1 cellular context compared by ENCODE assay signal in genomic region chr1:114757455-114758250, GRCh38.
TF ChIP-seq lines count a peak whose summit lies in the region.

TSS of gene CSDE1 (minus strand) at chr1:114757984. CDS start at chr1:114739890, 18,094 bp downstream.

TF ChIP-seq in HepG2, 621 proteins besides CTCF, POLR2A, EP300 and RAD21 (continued from another document and continues in another):
- TF ChIP-seq, protein P1, sequence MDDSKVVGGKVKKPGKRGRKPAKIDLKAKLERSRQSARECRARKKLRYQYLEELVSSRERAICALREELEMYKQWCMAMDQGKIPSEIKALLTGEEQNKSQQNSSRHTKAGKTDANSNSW (CRISPR knock-in tag; IDR thresholded peaks at IDR 0.05; ENCODE audit: borderline replicate concordance) = peak; percentile 84; the same call in 1 of the 2 replicates
- TF ChIP-seq, protein P2, sequence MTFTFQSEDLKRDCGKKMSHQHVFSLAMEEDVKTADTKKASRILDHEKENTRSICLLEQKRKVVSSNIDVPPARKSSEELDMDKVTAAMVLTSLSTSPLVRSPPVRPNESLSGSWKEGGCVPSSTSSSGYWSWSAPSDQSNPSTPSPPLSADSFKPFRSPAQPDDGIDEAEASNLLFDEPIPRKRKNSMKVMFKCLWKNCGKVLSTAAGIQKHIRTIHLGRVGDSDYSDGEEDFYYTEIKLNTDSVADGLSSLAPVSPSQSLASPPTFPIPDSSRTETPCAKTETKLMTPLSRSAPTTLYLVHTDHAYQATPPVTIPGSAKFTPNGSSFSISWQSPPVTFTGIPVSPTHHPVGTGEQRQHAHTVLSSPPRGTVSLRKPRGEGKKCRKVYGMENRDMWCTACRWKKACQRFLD (CRISPR knock-in tag; IDR thresholded peaks at IDR 0.05; ENCODE audit: borderline replicate concordance) = no peak
- TF ChIP-seq, protein P3, sequence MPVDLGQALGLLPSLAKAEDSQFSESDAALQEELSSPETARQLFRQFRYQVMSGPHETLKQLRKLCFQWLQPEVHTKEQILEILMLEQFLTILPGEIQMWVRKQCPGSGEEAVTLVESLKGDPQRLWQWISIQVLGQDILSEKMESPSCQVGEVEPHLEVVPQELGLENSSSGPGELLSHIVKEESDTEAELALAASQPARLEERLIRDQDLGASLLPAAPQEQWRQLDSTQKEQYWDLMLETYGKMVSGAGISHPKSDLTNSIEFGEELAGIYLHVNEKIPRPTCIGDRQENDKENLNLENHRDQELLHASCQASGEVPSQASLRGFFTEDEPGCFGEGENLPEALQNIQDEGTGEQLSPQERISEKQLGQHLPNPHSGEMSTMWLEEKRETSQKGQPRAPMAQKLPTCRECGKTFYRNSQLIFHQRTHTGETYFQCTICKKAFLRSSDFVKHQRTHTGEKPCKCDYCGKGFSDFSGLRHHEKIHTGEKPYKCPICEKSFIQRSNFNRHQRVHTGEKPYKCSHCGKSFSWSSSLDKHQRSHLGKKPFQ (CRISPR knock-in tag; IDR thresholded peaks at IDR 0.05; ENCODE audit: insufficient replicate concordance) = no peak
- peak; percentile 85; the same call in 1 of the 2 replicates for TF ChIP-seq ZNF274 (CRISPR knock-in tag; IDR thresholded peaks at IDR 0.05)
- TF ChIP-seq, protein P4, sequence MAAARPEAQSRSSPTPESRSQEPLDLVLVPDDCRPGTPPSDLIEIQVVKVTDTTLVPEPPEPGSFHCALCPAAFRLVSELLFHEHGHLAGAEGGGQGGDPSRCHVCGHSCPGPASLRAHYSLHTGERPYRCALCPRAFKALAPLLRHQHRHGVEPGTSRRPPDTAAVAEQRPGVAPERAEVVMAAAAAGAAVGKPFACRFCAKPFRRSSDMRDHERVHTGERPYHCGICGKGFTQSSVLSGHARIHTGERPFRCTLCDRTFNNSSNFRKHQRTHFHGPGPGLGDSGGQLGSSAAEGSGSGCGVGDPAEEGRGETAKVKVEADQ (CRISPR knock-in tag; IDR thresholded peaks at IDR 0.05; ENCODE audit: borderline replicate concordance) = peak; percentile 33; the same call in 1 of the 2 replicates
- TF ChIP-seq NR1H2 (CRISPR knock-in tag; IDR thresholded peaks at IDR 0.05; ENCODE audit: borderline replicate concordance, low read depth) = no peak
- peak; percentile 17; the same call in 1 of the 2 replicates for TF ChIP-seq ARID5B (CRISPR knock-in tag; IDR thresholded peaks at IDR 0.05)
- no peak for TF ChIP-seq STAT5B (CRISPR knock-in tag; IDR thresholded peaks at IDR 0.05)
- TF ChIP-seq, protein P5, sequence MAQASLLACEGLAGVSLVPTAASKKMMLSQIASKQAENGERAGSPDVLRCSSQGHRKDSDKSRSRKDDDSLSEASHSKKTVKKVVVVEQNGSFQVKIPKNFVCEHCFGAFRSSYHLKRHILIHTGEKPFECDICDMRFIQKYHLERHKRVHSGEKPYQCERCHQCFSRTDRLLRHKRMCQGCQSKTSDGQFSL (CRISPR knock-in tag; IDR thresholded peaks at IDR 0.05) = peak; percentile 54
- peak; percentile 42; the same call in 1 of the 2 replicates for TF ChIP-seq GTF2F1 (IDR thresholded peaks at IDR 0.05; ENCODE audit: low read length)
- no peak for TF ChIP-seq ZBTB42 (CRISPR knock-in tag; IDR thresholded peaks at IDR 0.05)
- TF ChIP-seq ATAD3A (CRISPR knock-in tag; IDR thresholded peaks at IDR 0.05) = no peak
- TF ChIP-seq NR2F2 (IDR thresholded peaks at IDR 0.05; ENCODE audit: borderline replicate concordance, low read depth) = no peak
- TF ChIP-seq ZNF761 (CRISPR knock-in tag; conservative IDR thresholded peaks at IDR 0.05) = no peak
- no peak for TF ChIP-seq NAIF1 (CRISPR knock-in tag; IDR thresholded peaks at IDR 0.05; ENCODE audit: borderline replicate concordance)
- no peak for TF ChIP-seq HMGA1 (CRISPR knock-in tag; conservative IDR thresholded peaks at IDR 0.05)
- no peak; the same call in 1 of the 2 replicates for TF ChIP-seq KLF13 (CRISPR knock-in tag; IDR thresholded peaks at IDR 0.05)
- no peak for TF ChIP-seq PREB (CRISPR knock-in tag; IDR thresholded peaks at IDR 0.05)
- TF ChIP-seq, protein P6, sequence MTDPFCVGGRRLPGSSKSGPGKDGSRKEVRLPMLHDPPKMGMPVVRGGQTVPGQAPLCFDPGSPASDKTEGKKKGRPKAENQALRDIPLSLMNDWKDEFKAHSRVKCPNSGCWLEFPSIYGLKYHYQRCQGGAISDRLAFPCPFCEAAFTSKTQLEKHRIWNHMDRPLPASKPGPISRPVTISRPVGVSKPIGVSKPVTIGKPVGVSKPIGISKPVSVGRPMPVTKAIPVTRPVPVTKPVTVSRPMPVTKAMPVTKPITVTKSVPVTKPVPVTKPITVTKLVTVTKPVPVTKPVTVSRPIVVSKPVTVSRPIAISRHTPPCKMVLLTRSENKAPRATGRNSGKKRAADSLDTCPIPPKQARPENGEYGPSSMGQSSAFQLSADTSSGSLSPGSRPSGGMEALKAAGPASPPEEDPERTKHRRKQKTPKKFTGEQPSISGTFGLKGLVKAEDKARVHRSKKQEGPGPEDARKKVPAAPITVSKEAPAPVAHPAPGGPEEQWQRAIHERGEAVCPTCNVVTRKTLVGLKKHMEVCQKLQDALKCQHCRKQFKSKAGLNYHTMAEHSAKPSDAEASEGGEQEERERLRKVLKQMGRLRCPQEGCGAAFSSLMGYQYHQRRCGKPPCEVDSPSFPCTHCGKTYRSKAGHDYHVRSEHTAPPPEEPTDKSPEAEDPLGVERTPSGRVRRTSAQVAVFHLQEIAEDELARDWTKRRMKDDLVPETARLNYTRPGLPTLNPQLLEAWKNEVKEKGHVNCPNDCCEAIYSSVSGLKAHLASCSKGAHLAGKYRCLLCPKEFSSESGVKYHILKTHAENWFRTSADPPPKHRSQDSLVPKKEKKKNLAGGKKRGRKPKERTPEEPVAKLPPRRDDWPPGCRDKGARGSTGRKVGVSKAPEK (CRISPR knock-in tag; IDR thresholded peaks at IDR 0.05; ENCODE audit: borderline replicate concordance) = no peak
- no peak for TF ChIP-seq NFE2 (CRISPR knock-in tag; IDR thresholded peaks at IDR 0.05)
- TF ChIP-seq HOXD1 (CRISPR knock-in tag; IDR thresholded peaks at IDR 0.05) = no peak
- TF ChIP-seq, protein P7, sequence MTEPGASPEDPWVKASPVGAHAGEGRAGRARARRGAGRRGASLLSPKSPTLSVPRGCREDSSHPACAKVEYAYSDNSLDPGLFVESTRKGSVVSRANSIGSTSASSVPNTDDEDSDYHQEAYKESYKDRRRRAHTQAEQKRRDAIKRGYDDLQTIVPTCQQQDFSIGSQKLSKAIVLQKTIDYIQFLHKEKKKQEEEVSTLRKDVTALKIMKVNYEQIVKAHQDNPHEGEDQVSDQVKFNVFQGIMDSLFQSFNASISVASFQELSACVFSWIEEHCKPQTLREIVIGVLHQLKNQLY (CRISPR knock-in tag; IDR thresholded peaks at IDR 0.05) = no peak
- TF ChIP-seq ZNF839 (CRISPR knock-in tag; IDR thresholded peaks at IDR 0.05; ENCODE audit: borderline replicate concordance) = 0 out of 2 replicates have a peak, but pooled peaks have one; percentile 27
- TF ChIP-seq SALL2 (CRISPR knock-in tag; IDR thresholded peaks at IDR 0.05) = peak; percentile 33; the same call in 1 of the 2 replicates
- peak; percentile 71; the same call in 1 of the 2 replicates for TF ChIP-seq ZNF746 (CRISPR knock-in tag; IDR thresholded peaks at IDR 0.05)
- peak; percentile 85; the same call in 1 of the 2 replicates for TF ChIP-seq KDM5A (IDR thresholded peaks at IDR 0.05; ENCODE audit: borderline replicate concordance, low read length)
- TF ChIP-seq ZNF644 (CRISPR knock-in tag; IDR thresholded peaks at IDR 0.05; ENCODE audit: low read depth) = peak; percentile 91
- TF ChIP-seq AHDC1 (CRISPR knock-in tag; IDR thresholded peaks at IDR 0.05; ENCODE audit: borderline replicate concordance) = no peak
- TF ChIP-seq, protein P8, sequence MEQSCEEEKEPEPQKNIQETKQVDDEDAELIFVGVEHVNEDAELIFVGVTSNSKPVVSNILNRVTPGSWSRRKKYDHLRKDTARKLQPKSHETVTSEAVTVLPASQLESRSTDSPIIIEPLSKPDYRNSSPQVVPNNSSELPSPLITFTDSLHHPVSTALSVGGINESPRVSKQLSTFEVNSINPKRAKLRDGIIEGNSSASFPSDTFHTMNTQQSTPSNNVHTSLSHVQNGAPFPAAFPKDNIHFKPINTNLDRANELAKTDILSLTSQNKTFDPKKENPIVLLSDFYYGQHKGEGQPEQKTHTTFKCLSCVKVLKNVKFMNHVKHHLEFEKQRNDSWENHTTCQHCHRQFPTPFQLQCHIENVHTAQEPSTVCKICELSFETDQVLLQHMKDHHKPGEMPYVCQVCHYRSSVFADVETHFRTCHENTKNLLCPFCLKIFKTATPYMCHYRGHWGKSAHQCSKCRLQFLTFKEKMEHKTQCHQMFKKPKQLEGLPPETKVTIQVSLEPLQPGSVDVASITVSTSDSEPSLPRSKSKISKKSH (CRISPR knock-in tag; IDR thresholded peaks at IDR 0.05; ENCODE audit: borderline replicate concordance) = peak; percentile 85; the same call in 1 of the 2 replicates
- TF ChIP-seq FLYWCH1 (CRISPR knock-in tag; IDR thresholded peaks at IDR 0.05) = no peak
